Comparison of ENCODE assay signal across 18 cellular contexts in the genomic region with DNA sequence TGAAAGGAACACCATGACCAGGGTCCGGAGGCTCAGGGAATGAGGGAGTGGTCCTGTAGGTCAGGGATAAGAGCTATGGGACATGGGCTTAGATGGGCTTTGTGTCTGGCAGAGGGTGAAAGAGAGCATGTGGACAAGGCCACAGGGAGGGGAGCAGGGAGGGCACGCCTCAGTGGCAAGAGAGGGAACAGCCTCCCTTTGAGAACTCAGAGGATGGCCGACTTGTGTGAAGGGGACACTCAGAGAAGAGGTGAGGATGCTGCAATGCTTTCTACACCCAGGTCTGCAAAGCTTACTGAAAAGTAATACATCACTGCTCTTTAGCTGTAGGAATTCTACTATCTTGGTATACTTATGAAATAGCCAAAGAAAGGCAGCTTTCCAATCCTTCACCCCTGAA. TPM values are rescaled to one million over a fixed set of nuclear protein-coding genes. Genes with fewer than 3 reads are reported as not detected.
DNase-seq lines count a peak whose midpoint lies in the region; ATAC-seq, FAIRE-seq and TF ChIP-seq lines count a peak whose summit lies in the region.
"Had no signal": no experiment of that assay in that cellular context is flagged by ENCODE, and none has a peak within 500 bp of the region (broad histone marks: within the 10 kb centered on the region; RNA-seq: fewer than 3 reads in every experiment).

No MANE protein-coding gene starts in this region.

- H3K4me1 ChIP-seq in right atrium auricular region (no peaks in the 10 kb centered on the region), Panc1 (ENCODE audit: control insufficient read depth, insufficient read depth, low read length) (no peaks in the 10 kb centered on the region), K562 (replicated peaks in 1 of 2; ENCODE audit: control insufficient read depth in 2 of 2, insufficient read depth in 2 of 2, low read length in 2 of 2) (no peaks in the 10 kb centered on the region), left lung (no peaks in the 10 kb centered on the region)
- H3K4me1 ChIP-seq: A549 had no signal

- no peak for TF ChIP-seq RAD21 in K562 (CRISPR knock-in tag; conservative IDR thresholded peaks at IDR 0.05 in 1 of 2, IDR thresholded peaks at IDR 0.05 in 1 of 2)

- H3K4me3 ChIP-seq in right atrium auricular region = no peak overlapping the region
- no peak overlapping the region for H3K4me3 ChIP-seq in Panc1 (ENCODE audit: low read depth in 2 of 2, low read length in 2 of 2)
- H3K4me3 ChIP-seq in K562 = no peak overlapping the region
- no peak overlapping the region for H3K4me3 ChIP-seq in left lung
- H3K4me3 ChIP-seq: A549 had no signal

- 0% methylated on average over 3 of the region's 3 CpGs for WGBS in K562 (ENCODE audit: insufficient coverage, low coverage, missing lambda C conversion rate)

- no peak for FAIRE-seq in K562 (lab: Jason Lieb, UNC)
- FAIRE-seq: A549, H1 had no signal

- BruUV-seq in Panc1 (replicated peaks; lab: Mats Ljungman, UMichigan) (no TSS peak), K562 (replicated peaks; lab: Mats Ljungman, UMichigan) (no TSS peak)

- H3K27me3 ChIP-seq in right atrium auricular region (no peaks in the 10 kb centered on the region), Panc1 (ENCODE audit: control insufficient read depth, insufficient read depth, low read length) (peaks cover 7% of the 10 kb centered on the region), K562 (ENCODE audit: control insufficient read depth in 2 of 2, insufficient read depth in 2 of 2, low read length in 2 of 2) (peaks cover 61 to 85% of the 10 kb centered on the region in 2 experiments), left lung (no peaks in the 10 kb centered on the region)

- no peaks in the 10 kb centered on the region for H3K9me1 ChIP-seq in K562 (ENCODE audit: control insufficient read depth, insufficient read depth, low read length)

- TF ChIP-seq EP300 in K562 (IDR thresholded peaks at IDR 0.05; ENCODE audit: low read length) = no peak

- H3K36me3 ChIP-seq in right atrium auricular region (no peaks in the 10 kb centered on the region), Panc1 (ENCODE audit: control insufficient read depth, insufficient read depth, low read length) (no peaks in the 10 kb centered on the region), K562 (ENCODE audit: control insufficient read depth, insufficient read depth, low read length) (no peaks in the 10 kb centered on the region), left lung (peaks cover 0 to 21% of the 10 kb centered on the region in 2 donors)

- H3K4me3 Mint-ChIP-seq in nephron progenitor cell = no peak overlapping the region
- H3K4me3 Mint-ChIP-seq: CD4-positive, alpha-beta memory T cell; H9 had no signal

- H3K9me3 Mint-ChIP-seq in nephron progenitor cell = no peaks in the 10 kb centered on the region
- H3K9me3 Mint-ChIP-seq: H9 had no signal

- POLR2A ChIA-PET in Panc1 (lab: Charles Lee) (no interaction called here), K562 (lab: Yijun Ruan, JAX) (interaction anchor here (0.7 to 1.3 kb wide), 3 partner anchors 13 to 19 kb away, joined by 3 to 18 read pairs (median 3); no protein-coding TSS in a partner anchor)

- CTCF ChIA-PET in Panc1 (lab: Charles Lee) (no interaction called here), K562 (lab: Yijun Ruan, JAX; ENCODE audit: low intra/inter-chr PET ratio) (no interaction called here)

- H4K20me1 ChIP-seq in K562 (replicated peaks; ENCODE audit: control insufficient read depth, insufficient read depth, low read length) = peaks cover 13% of the 10 kb centered on the region

- peak; percentile 50; the same call in 1 of the 2 replicates for ATAC-seq in Panc1
- peak; percentile 40; the same call in 2 of the 3 replicates for ATAC-seq in K562
- ATAC-seq in left lung = no peak

- TF ChIP-seq CTCF in right atrium auricular region (IDR thresholded peaks at IDR 0.05) = no peak
- TF ChIP-seq CTCF in Panc1 (IDR thresholded peaks at IDR 0.05) = no peak
- TF ChIP-seq CTCF in K562 (IDR thresholded peaks at IDR 0.05 in 2 of 3, conservative IDR thresholded peaks at IDR 0.05 in 1 of 3; ENCODE audit: insufficient read depth in 2 of 3, low read depth in 1 of 3, low read length in 3 of 3) = no peak
- no peak for TF ChIP-seq CTCF in nephron progenitor cell (IDR thresholded peaks at IDR 0.05)
- no peak for TF ChIP-seq CTCF in left lung (IDR thresholded peaks at IDR 0.05)

- in situ Hi-C loops in Panc1 (cut with HindIII; ENCODE audit: low pct_unique_long_range_greater_than_20kb, low sequenced_read_pairs) = no loop called here
- in situ Hi-C loops in K562 (cut with MboI) = no loop called here

- no peaks in the 10 kb centered on the region for H3K79me2 ChIP-seq in K562 (ENCODE audit: control insufficient read depth, insufficient read depth, low read length)

- intact Hi-C loops in cardiac septum (cut with DNase I) (no loop called here), Panc1 (cut with micrococcal nuclease; ENCODE audit: unreplicated experiment) (no loop called here), K562 (cut with micrococcal nuclease) (no loop called here), left lung (cut with DNase I) (no loop called here)

- no peaks in the 10 kb centered on the region for H3K36me3 Mint-ChIP-seq in nephron progenitor cell (ENCODE audit: low read depth)

- no peaks in the 10 kb centered on the region for H3K9me3 ChIP-seq in right atrium auricular region
- H3K9me3 ChIP-seq in Panc1 (ENCODE audit: control insufficient read depth, insufficient read depth, low read depth, low read length) = no peaks in the 10 kb centered on the region
- no peaks in the 10 kb centered on the region for H3K9me3 ChIP-seq in K562 (replicated peaks; ENCODE audit: control insufficient read depth, insufficient read depth, low read depth, low read length)
- no peaks in the 10 kb centered on the region for H3K9me3 ChIP-seq in left lung
- H3K9me3 ChIP-seq: A549 had no signal

- TF ChIP-seq POLR2A in K562 (conservative IDR thresholded peaks at IDR 0.05) = no peak

- H3K27me3 Mint-ChIP-seq in nephron progenitor cell (ENCODE audit: low read depth, poor library complexity) = peaks cover 30% of the 10 kb centered on the region
- H3K27me3 Mint-ChIP-seq: CD4-positive, alpha-beta memory T cell had no signal

- peak; percentile 54 for DNase-seq in cardiac septum (ENCODE audit: low spot score)
- DNase-seq in right atrium auricular region (ENCODE audit: low spot score) = no peak
- DNase-seq in Panc1 (ENCODE audit: low read depth, low spot score) = no peak
- no peak for DNase-seq in K562 (ENCODE audit: extremely low read depth in 1 of 4, low spot score in 3 of 4)
- DNase-seq in nephron progenitor cell = no peak
- DNase-seq in left lung = no peak
- no peak for DNase-seq in caudate nucleus (lab: John Stamatoyannopoulos, UW)
- no peak for DNase-seq in GM19240 (ENCODE audit: insufficient read length, low spot score)
- DNase-seq: AML-193; CD4-positive, alpha-beta memory T cell; DMS153; DMS79; GDM1 had no signal

- H3K27ac Mint-ChIP-seq in nephron progenitor cell = peak overlapping the region; percentile 44
- H3K27ac Mint-ChIP-seq: H9 had no signal

- H3K27ac ChIP-seq in right atrium auricular region (no peak overlapping the region), Panc1 (ENCODE audit: low read length) (no peak overlapping the region), K562 (ENCODE audit: extremely low read depth, low read depth, low read length) (no peak overlapping the region), left lung (no peak overlapping the region), caudate nucleus (ENCODE audit: low read depth, low read length) (no peak overlapping the region)
- H3K27ac ChIP-seq: 22Rv1, A549, C4-2B had no signal

- no peaks in the 10 kb centered on the region for H3K4me1 Mint-ChIP-seq in nephron progenitor cell

- no peak overlapping the region for H3K4me2 ChIP-seq in K562 (ENCODE audit: insufficient read depth, low read length)
- H3K4me2 ChIP-seq: A549 had no signal

- H3K9ac ChIP-seq in K562 (ENCODE audit: insufficient read depth in 1 of 2, low read depth in 2 of 2, low read length in 2 of 2) = no peak overlapping the region

- H2AFZ ChIP-seq in K562 (ENCODE audit: low read depth, low read length) = no peak overlapping the region

TF ChIP-seq in K562, 482 proteins besides CTCF, POLR2A, EP300 and RAD21 (continues in another document):
- no peak for TF ChIP-seq NFRKB (IDR thresholded peaks at IDR 0.05; ENCODE audit: low read depth)

RNA-seq across cellular contexts. Expression of a gene that starts 23.5 kb away (rescaled TPM):
- total RNA-seq in cardiac septum (27.6 TPM), right atrium auricular region (10 to 100 TPM; 14.2 to 17.4 TPM), Panc1 (2021; ENCODE audit: unreplicated experiment) (34.0 TPM), K562 (2014; rRNA removed) (36.1 and 51.0 TPM in 2 replicates), K562 (2014; rRNA removed; fragmentation: Illumina TruSeq; extraction: Trizol) (23.8 and 25.7 TPM in 2 replicates), K562 (2015; rRNA removed; fragmentation: Illumina TruSeq; extraction: Trizol) (28.4 and 33.6 TPM in 2 replicates), K562 (2021) (52.0 and 62.3 TPM in 2 replicates), left lung (10 to 100 TPM; 21.4 to 28.5 TPM)
- polyA plus RNA-seq in Panc1 (2012; ENCODE audit: insufficient read length) = 48.9 TPM
- 44.1 and 73.3 TPM in 2 replicates for total RNA-seq in K562 (2011; cell fraction: chromatin; rRNA removed; ENCODE audit: low replicate concordance)
- 38.2 and 47.2 TPM in 2 replicates for total RNA-seq in K562 (2011; cell fraction: nucleolus; rRNA removed)
- 43.8 and 50.4 TPM in 2 replicates for total RNA-seq in K562 (2011; cell fraction: nucleoplasm; rRNA removed)
- polyA plus RNA-seq in K562 (2011; rRNA removed) (49.9 and 58.8 TPM in 2 replicates), K562 (2014; fragmentation: Illumina TruSeq; extraction: Trizol) (60.6 and 72.2 TPM in 2 replicates), K562 (2014; fragmentation: Nextera tagmentation; extraction: Ambion mirVana) (10 to 100 TPM; 45.0 to 72.5 TPM), K562 (2014; rRNA removed) (78.5 and 83.4 TPM in 2 replicates)
- polyA plus RNA-seq in K562 (2011; cell fraction: cytosol; rRNA removed) = 51.3 and 58.8 TPM in 2 replicates
- 70.4 and 86.1 TPM in 2 replicates for polyA plus RNA-seq in K562 (2011; cell fraction: nucleus; rRNA removed)
- polyA plus RNA-seq in K562 (2012) = 68.1 and 71.4 TPM in 2 replicates
- 18.9 and 20.4 TPM in 2 replicates for polyA minus RNA-seq in K562 (2011; rRNA and poly(A)+ RNA removed)
- polyA minus RNA-seq in K562 (2011; cell fraction: cytosol; rRNA and poly(A)+ RNA removed) = 11.6 and 15.7 TPM in 2 replicates
- polyA minus RNA-seq in K562 (2011; cell fraction: nucleus; rRNA and poly(A)+ RNA removed) = 41.7 and 72.9 TPM in 2 replicates
